Comparison of ENCODE assay signal across 11 cellular contexts in genomic region chr9:684055-684949, GRCh38.
DNase-seq lines count a peak whose midpoint lies in the region; ATAC-seq, FAIRE-seq and TF ChIP-seq lines count a peak whose summit lies in the region.
"Had no signal": no experiment of that assay in that cellular context is flagged by ENCODE, and none has a peak within 500 bp of the region (broad histone marks: within the 10 kb centered on the region; RNA-seq: fewer than 3 reads in every experiment).

No MANE protein-coding gene starts in this region.

- no peaks in the 10 kb centered on the region for H3K4me1 Mint-ChIP-seq in activated naive CD8-positive, alpha-beta T cell treated with anti-CD3 and anti-CD28 coated beads for 36 hours
- H3K4me1 Mint-ChIP-seq in activated T-helper 17 cell treated with anti-CD3 and anti-CD28 coated beads, Interleukin-2, amount 50 U/mL, for 72 hours: no peaks in the 10 kb centered on the region

- no peaks in the 10 kb centered on the region for H3K27me3 Mint-ChIP-seq in activated naive CD8-positive, alpha-beta T cell treated with anti-CD3 and anti-CD28 coated beads for 36 hours
- no peaks in the 10 kb centered on the region for H3K27me3 Mint-ChIP-seq in activated T-helper 17 cell treated with anti-CD3 and anti-CD28 coated beads, Interleukin-2, amount 50 U/mL, for 72 hours
- H3K27me3 Mint-ChIP-seq: dendritic cell treated with granulocyte-macrophage colony-stimulating factor and Interleukin-4, amounts not matched to agents 40 ng/mL and 50 ng/mL, for 4 days had no signal

- H3K9me3 ChIP-seq in A549 (no peaks in the 10 kb centered on the region), muscle layer of colon (ENCODE audit: low read length) (no peaks in the 10 kb centered on the region)

- TF ChIP-seq CTCF in A549 (IDR thresholded peaks at IDR 0.05): no peak

- H3K27ac Mint-ChIP-seq in activated naive CD8-positive, alpha-beta T cell treated with anti-CD3 and anti-CD28 coated beads for 36 hours: no peak overlapping the region
- no peak overlapping the region for H3K27ac Mint-ChIP-seq in activated T-helper 17 cell treated with anti-CD3 and anti-CD28 coated beads, Interleukin-2, amount 50 U/mL, for 72 hours
- H3K27ac Mint-ChIP-seq: CD4-positive, CD25-positive, alpha-beta regulatory T cell; dendritic cell treated with granulocyte-macrophage colony-stimulating factor and Interleukin-4, amounts not matched to agents 40 ng/mL and 50 ng/mL, for 4 days had no signal

- H3K4me1 ChIP-seq in A549 (peaks cover 49% of the 10 kb centered on the region), muscle layer of colon (ENCODE audit: insufficient read depth, low read length) (peaks cover 38% of the 10 kb centered on the region)

- CTCF ChIA-PET in A549 (lab: Yijun Ruan, JAX): interaction anchor here (0.9 to 2.9 kb wide), 6 partner anchors 10 to 104 kb away, joined by 3 to 10 read pairs (median 3); no protein-coding TSS in a partner anchor

- H3K9ac ChIP-seq in muscle layer of colon (ENCODE audit: low read length): peak overlapping the region; percentile 67
- H3K9ac ChIP-seq: KMS-11 had no signal

- H3K4me3 ChIP-seq in A549: no peak overlapping the region
- peak overlapping the region; percentile 8 to 49 for H3K4me3 ChIP-seq in muscle layer of colon (ENCODE audit: low read depth in 1 of 2, low read length in 2 of 2)

- no peak overlapping the region for H3K4me3 Mint-ChIP-seq in activated naive CD8-positive, alpha-beta T cell treated with anti-CD3 and anti-CD28 coated beads for 36 hours
- H3K4me3 Mint-ChIP-seq in activated T-helper 17 cell treated with anti-CD3 and anti-CD28 coated beads, Interleukin-2, amount 50 U/mL, for 72 hours: no peak overlapping the region
- H3K4me3 Mint-ChIP-seq: CD4-positive, CD25-positive, alpha-beta regulatory T cell; dendritic cell treated with granulocyte-macrophage colony-stimulating factor and Interleukin-4, amounts not matched to agents 40 ng/mL and 50 ng/mL, for 4 days had no signal

- no peak for DNase-seq in A549 (ENCODE audit: low read depth in 1 of 2, low spot score in 1 of 2)
- DNase-seq in NCI-H187 treated with DMSO at 0.1 percent for 48 hours (lab: John Stamatoyannopoulos, UW): peak; percentile 16
- peak; percentile 55 for DNase-seq in ecto neural progenitor cell (ENCODE audit: low spot score)
- DNase-seq in activated naive CD8-positive, alpha-beta T cell treated with anti-CD3 and anti-CD28 coated beads for 36 hours: no peak
- no peak for DNase-seq in stimulated activated CD4-positive, alpha-beta T cell treated with anti-CD3 and anti-CD28 coated beads, Interleukin-1b, Interleukin-23, amount 100 ng/mL, for 48 hours
- DNase-seq: CD4-positive, CD25-positive, alpha-beta regulatory T cell had no signal

- ATAC-seq in A549 (peak in 1 of 2 experiments; percentile 35; a peak in 4 of 6 replicates), HG03025 (IDR thresholded peaks at IDR 0.05; ENCODE audit: low FRiP score, unreplicated experiment) (no peak)
- ATAC-seq in activated T-helper 17 cell treated with anti-CD3 and anti-CD28 coated beads, Interleukin-2, amount 50 U/mL, for 72 hours (replicated peaks): no peak

- FAIRE-seq in A549 (lab: Jason Lieb, UNC): no peak

- no peaks in the 10 kb centered on the region for H3K36me3 ChIP-seq in muscle layer of colon (ENCODE audit: insufficient read depth, low read length)

- no peaks in the 10 kb centered on the region for H3K9me3 Mint-ChIP-seq in activated naive CD8-positive, alpha-beta T cell treated with anti-CD3 and anti-CD28 coated beads for 36 hours
- H3K9me3 Mint-ChIP-seq in activated T-helper 17 cell treated with anti-CD3 and anti-CD28 coated beads, Interleukin-2, amount 50 U/mL, for 72 hours: no peaks in the 10 kb centered on the region
- H3K9me3 Mint-ChIP-seq: CD4-positive, CD25-positive, alpha-beta regulatory T cell; dendritic cell treated with granulocyte-macrophage colony-stimulating factor and Interleukin-4, amounts not matched to agents 40 ng/mL and 50 ng/mL, for 4 days had no signal

- WGBS in A549 (ENCODE audit: missing lambda C conversion rate): 65% methylated on average over 9 of the region's 9 CpGs

- H3K36me3 Mint-ChIP-seq in activated naive CD8-positive, alpha-beta T cell treated with anti-CD3 and anti-CD28 coated beads for 36 hours: peaks cover 1% of the 10 kb centered on the region
- H3K36me3 Mint-ChIP-seq in activated T-helper 17 cell treated with anti-CD3 and anti-CD28 coated beads, Interleukin-2, amount 50 U/mL, for 72 hours (ENCODE audit: low read depth): no peaks in the 10 kb centered on the region
- H3K36me3 Mint-ChIP-seq: CD4-positive, CD25-positive, alpha-beta regulatory T cell had no signal

- POLR2A ChIA-PET in A549 (lab: Yijun Ruan, JAX): interaction anchor here (1.1 kb wide), 1 partner anchor 10 kb away, joined by 4 read pairs; no protein-coding TSS in a partner anchor

- no peak for TF ChIP-seq RAD21 in A549 (conservative IDR thresholded peaks at IDR 0.05 in 1 of 2, IDR thresholded peaks at IDR 0.05 in 1 of 2)

- no peaks in the 10 kb centered on the region for H3K27me3 ChIP-seq in muscle layer of colon (ENCODE audit: control insufficient read depth in 1 of 2, insufficient read depth in 2 of 2, low read length in 2 of 2)

- no peak for TF ChIP-seq POLR2A in A549 (IDR thresholded peaks at IDR 0.05; ENCODE audit: low read length)

- H3K4me2 ChIP-seq in A549: peak overlapping the region; percentile 67
- H3K4me2 ChIP-seq: KMS-11 had no signal

- H3K27ac ChIP-seq in A549 (peak overlapping the region; percentile 39 to 50), muscle layer of colon (ENCODE audit: low read depth, low read length) (peak overlapping the region; percentile 83)
- H3K27ac ChIP-seq: KMS-11 had no signal

- TF ChIP-seq EP300 in A549 (IDR thresholded peaks at IDR 0.05): no peak

TF ChIP-seq in A549, 52 proteins besides CTCF, POLR2A, EP300 and RAD21:
- TF ChIP-seq HES2 (IDR thresholded peaks at IDR 0.05) (no peak), HOXA7 (CRISPR knock-in tag; IDR thresholded peaks at IDR 0.05) (no peak), CEBPB (IDR thresholded peaks at IDR 0.05) (no peak), MAZ (IDR thresholded peaks at IDR 0.05; ENCODE audit: borderline replicate concordance, low read depth, low read length) (no peak), JUNB (IDR thresholded peaks at IDR 0.05) (no peak), FOSL2 (IDR thresholded peaks at IDR 0.05) (no peak), FOSL2 (CRISPR knock-in tag; IDR thresholded peaks at IDR 0.05) (no peak), NR3C1 (IDR thresholded peaks at IDR 0.05) (no peak), RARB (CRISPR knock-in tag; IDR thresholded peaks at IDR 0.05) (no peak), KDM5A (IDR thresholded peaks at IDR 0.05) (no peak), ELK1 (IDR thresholded peaks at IDR 0.05; ENCODE audit: low read depth, low read length) (no peak), POLR2AphosphoS2 (conservative IDR thresholded peaks at IDR 0.05; ENCODE audit: low read length) (no peak), NPAS2 (CRISPR knock-in tag; IDR thresholded peaks at IDR 0.05; ENCODE audit: borderline replicate concordance) (no peak), ZSCAN20 (CRISPR knock-in tag; IDR thresholded peaks at IDR 0.05) (no peak), ZNF302 (CRISPR knock-in tag; IDR thresholded peaks at IDR 0.05) (no peak), ESRRA (IDR thresholded peaks at IDR 0.05; ENCODE audit: borderline replicate concordance, low read length) (no peak), EHF (CRISPR knock-in tag; IDR thresholded peaks at IDR 0.05) (no peak), ZFP36 (IDR thresholded peaks at IDR 0.05; ENCODE audit: borderline replicate concordance, partially characterized antibody) (no peak)

Comparison
In these comparisons a context has a peak if more than half of its experiments do, and no peak if none do; other contexts are left out.
1. DNase-seq: peak in NCI-H187 treated with DMSO at 0.1 percent for 48 hours (single experiment) and ecto neural progenitor cell (single experiment); none in A549 (0 of 2), activated naive CD8-positive, alpha-beta T cell treated with anti-CD3 and anti-CD28 coated beads for 36 hours (single experiment) and stimulated activated CD4-positive, alpha-beta T cell treated with anti-CD3 and anti-CD28 coated beads, Interleukin-1b, Interleukin-23, amount 100 ng/mL, for 48 hours (single experiment).